Comparison of ENCODE assay signal across 22 cellular contexts in the genomic region with DNA sequence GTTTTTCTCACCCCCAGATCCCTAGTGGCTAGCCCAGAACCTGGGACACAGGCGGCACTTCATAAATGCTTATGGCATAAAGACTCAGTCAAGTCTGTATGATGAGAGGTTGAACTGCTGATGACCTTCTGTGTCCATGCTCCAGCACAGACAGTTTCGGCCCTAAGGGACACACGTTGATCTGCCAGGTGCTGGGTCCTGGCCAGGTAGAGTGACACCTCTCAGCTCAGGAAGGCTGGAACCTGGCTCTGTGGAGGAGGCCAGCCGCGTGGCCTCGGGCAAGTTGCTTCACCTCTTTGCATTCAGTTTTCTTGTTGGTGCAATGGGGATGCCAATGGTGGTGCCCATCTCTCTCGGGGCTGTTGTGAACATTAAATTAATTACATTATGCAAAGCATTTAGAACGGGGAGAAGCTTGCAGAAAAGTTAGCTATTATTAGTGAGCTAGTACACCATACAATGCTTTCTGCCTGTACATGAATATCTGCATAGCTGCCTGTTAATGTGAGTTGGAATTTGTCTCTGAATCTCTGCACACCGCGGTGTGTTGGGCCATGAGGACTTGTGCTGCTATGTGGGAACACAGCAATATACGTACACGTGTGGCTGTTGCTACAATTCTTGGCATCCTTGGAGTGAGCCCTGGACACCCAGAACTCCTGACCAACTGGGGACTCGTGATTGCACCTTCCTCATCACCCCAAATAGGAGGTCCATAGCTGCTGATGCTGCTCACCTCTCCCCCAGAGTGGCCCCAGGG. TPM values are rescaled to one million over a fixed set of nuclear protein-coding genes. Genes with fewer than 3 reads are reported as not detected.
DNase-seq lines count a peak whose midpoint lies in the region; ATAC-seq and TF ChIP-seq lines count a peak whose summit lies in the region.
"Had no signal": no experiment of that assay in that cellular context is flagged by ENCODE, and none has a peak within 500 bp of the region (broad histone marks: within the 10 kb centered on the region; RNA-seq: fewer than 3 reads in every experiment).

No MANE protein-coding gene starts in this region.

- H3K4me2 ChIP-seq in BLaER1: 0 out of 2 replicates have a peak overlapping the region, but pooled peaks have one; percentile 11
- H3K4me2 ChIP-seq: A549, GM23338, PC-9 had no signal

- H3K4me3 ChIP-seq in BLaER1 (no peak overlapping the region), HEK293 (ENCODE audit: low read depth, low read length) (no peak overlapping the region), upper lobe of right lung (no peak overlapping the region)
- H3K4me3 ChIP-seq: A549, GM23338, HAP-1, PC-9, SJSA1 had no signal

- H3K27ac ChIP-seq in BLaER1 (no peak overlapping the region), HEK293 (ENCODE audit: extremely low read depth, low read depth, low read length) (no peak overlapping the region), upper lobe of right lung (no peak overlapping the region)
- H3K27ac ChIP-seq: PC-9, SJSA1 had no signal

- TF ChIP-seq CTCF in HEK293 (tag by site-specific recombination; IDR thresholded peaks at IDR 0.05) (no peak), chondrocyte (IDR thresholded peaks at IDR 0.05) (no peak), mesothelial cell of epicardium (IDR thresholded peaks at IDR 0.05; ENCODE audit: unreplicated experiment) (no peak), upper lobe of right lung (IDR thresholded peaks at IDR 0.05) (no peak)

- no peak overlapping the region for H3K9ac ChIP-seq in BLaER1

- H4K20me1 ChIP-seq in BLaER1: peaks cover 1% of the 10 kb centered on the region; the same call in 1 of the 2 replicates

- POLR2A ChIA-PET in HEK293 (lab: Yijun Ruan, JAX): interaction anchor here (1.1 to 1.5 kb wide), 2 partner anchors 9 to 94 kb away, joined by 4 to 17 read pairs; partner anchors contain the start of gene GADD45B

- intact Hi-C loops in upper lobe of right lung (cut with DNase I): no loop called here

- CTCF ChIA-PET in HEK293 (lab: Yijun Ruan, JAX): interaction anchor here (0.6 to 1.2 kb wide), 2 partner anchors 98 to 130 kb away, joined by 4 read pairs; no protein-coding TSS in a partner anchor

- H3K36me3 Mint-ChIP-seq in chondrocyte (ENCODE audit: low read depth) (no peaks in the 10 kb centered on the region), mesothelial cell of epicardium (peaks cover 4% of the 10 kb centered on the region)
- peaks cover 3% of the 10 kb centered on the region for H3K36me3 Mint-ChIP-seq in activated T-cell treated with anti-CD3 and anti-CD28 coated beads, Interleukin-2, amount 50 U/mL, for 4 hours (ENCODE audit: insufficient read depth)
- H3K36me3 Mint-ChIP-seq in activated T-cell treated with anti-CD3 and anti-CD28 coated beads, Interleukin-2, amount 50 U/mL, for 72 hours (ENCODE audit: insufficient read depth in 2 of 2): peaks cover 13 to 16% of the 10 kb centered on the region in 2 donors

- H3K27me3 Mint-ChIP-seq in chondrocyte (ENCODE audit: low read depth): no peaks in the 10 kb centered on the region
- H3K27me3 Mint-ChIP-seq in mesothelial cell of epicardium (ENCODE audit: low read depth): no peaks in the 10 kb centered on the region
- H3K27me3 Mint-ChIP-seq in activated T-cell treated with anti-CD3 and anti-CD28 coated beads, Interleukin-2, amount 50 U/mL, for 4 hours (ENCODE audit: low read depth): peaks cover 4% of the 10 kb centered on the region
- peaks cover 19% of the 10 kb centered on the region for H3K27me3 Mint-ChIP-seq in activated T-cell treated with anti-CD3 and anti-CD28 coated beads, Interleukin-2, amount 50 U/mL, for 72 hours (ENCODE audit: low read depth)

- H3K9me3 ChIP-seq in BLaER1 (peaks cover 38% of the 10 kb centered on the region), HEK293 (ENCODE audit: control insufficient read depth, insufficient read depth, low read depth, low read length) (no peaks in the 10 kb centered on the region), upper lobe of right lung (peaks cover 10% of the 10 kb centered on the region)
- H3K9me3 ChIP-seq: A549, BE2C, HAP-1 had no signal

- DNase-seq in chondrocyte (ENCODE audit: low spot score): no peak
- no peak for DNase-seq in mesothelial cell of epicardium (ENCODE audit: low spot score in 2 of 2, unreplicated experiment in 2 of 2)
- DNase-seq in activated T-cell treated with anti-CD3 and anti-CD28 coated beads, Interleukin-2, amount 50 U/mL, for 4 hours: no peak
- DNase-seq in upper lobe of right lung: no peak
- DNase-seq in activated T-cell treated with anti-CD3 and anti-CD28 coated beads, Interleukin-2, amount 50 U/mL, for 72 hours: no peak
- DNase-seq in hippocampal formation (lab: John Stamatoyannopoulos, UW): no peak
- DNase-seq: BE2C; CD4-positive, CD25-positive, alpha-beta regulatory T cell; MV-4-11; NCI-H2029; NCI-H446 treated with DMSO at 0.1 percent for 48 hours; NCI-H526; NCI-H82; NK-92 treated with Interleukin-12 subunit alpha and Interleukin-12 subunit beta, amount 100 ng/mL, for 24 hours; Right ventricle myocardium superior had no signal

- H3K4me1 ChIP-seq in BLaER1 (peaks cover 60% of the 10 kb centered on the region), HEK293 (ENCODE audit: control insufficient read depth, insufficient read depth, low read length) (no peaks in the 10 kb centered on the region; the same call in 1 of the 2 replicates), upper lobe of right lung (peaks cover 16% of the 10 kb centered on the region)
- H3K4me1 ChIP-seq: BE2C had no signal

- ATAC-seq in activated T-cell treated with anti-CD3 and anti-CD28 coated beads, Interleukin-2, amount 50 U/mL, for 4 hours: no peak
- ATAC-seq in upper lobe of right lung: no peak
- no peak for ATAC-seq in activated T-cell treated with anti-CD3 and anti-CD28 coated beads, Interleukin-2, amount 50 U/mL, for 72 hours (replicated peaks in 1 of 2)
- ATAC-seq: A549, GM23338 had no signal

- H3K4me1 Mint-ChIP-seq in chondrocyte (ENCODE audit: low read depth) (peaks cover 13% of the 10 kb centered on the region), mesothelial cell of epicardium (peaks cover 3% of the 10 kb centered on the region)
- H3K4me1 Mint-ChIP-seq in activated T-cell treated with anti-CD3 and anti-CD28 coated beads, Interleukin-2, amount 50 U/mL, for 4 hours (ENCODE audit: low read depth): peaks cover 12% of the 10 kb centered on the region
- peaks cover under 1% of the 10 kb centered on the region for H3K4me1 Mint-ChIP-seq in activated T-cell treated with anti-CD3 and anti-CD28 coated beads, Interleukin-2, amount 50 U/mL, for 72 hours (ENCODE audit: low read depth)

- H3K9me3 Mint-ChIP-seq in chondrocyte (ENCODE audit: low read depth): peaks cover 7% of the 10 kb centered on the region
- peaks cover 11% of the 10 kb centered on the region for H3K9me3 Mint-ChIP-seq in mesothelial cell of epicardium
- H3K9me3 Mint-ChIP-seq in activated T-cell treated with anti-CD3 and anti-CD28 coated beads, Interleukin-2, amount 50 U/mL, for 4 hours: peaks cover 16% of the 10 kb centered on the region
- peaks cover 6 to 13% of the 10 kb centered on the region in 2 donors for H3K9me3 Mint-ChIP-seq in activated T-cell treated with anti-CD3 and anti-CD28 coated beads, Interleukin-2, amount 50 U/mL, for 72 hours

- peaks cover 11% of the 10 kb centered on the region for H3K27me3 ChIP-seq in BLaER1
- H3K27me3 ChIP-seq in upper lobe of right lung: no peaks in the 10 kb centered on the region
- H3K27me3 ChIP-seq: SJSA1 had no signal

- H3K4me3 Mint-ChIP-seq in chondrocyte (ENCODE audit: unreplicated experiment): no peak overlapping the region
- H3K4me3 Mint-ChIP-seq in mesothelial cell of epicardium: no peak overlapping the region
- H3K4me3 Mint-ChIP-seq in activated T-cell treated with anti-CD3 and anti-CD28 coated beads, Interleukin-2, amount 50 U/mL, for 4 hours: no peak overlapping the region
- no peak overlapping the region for H3K4me3 Mint-ChIP-seq in activated T-cell treated with anti-CD3 and anti-CD28 coated beads, Interleukin-2, amount 50 U/mL, for 72 hours
- H3K4me3 Mint-ChIP-seq: GM23338 had no signal

- H3K27ac Mint-ChIP-seq in chondrocyte (ENCODE audit: unreplicated experiment) (peak overlapping the region; percentile 41), mesothelial cell of epicardium (peak overlapping the region; percentile 50)
- no peak overlapping the region for H3K27ac Mint-ChIP-seq in activated T-cell treated with anti-CD3 and anti-CD28 coated beads, Interleukin-2, amount 50 U/mL, for 72 hours
- H3K27ac Mint-ChIP-seq: GM23338 had no signal

- H3K36me3 ChIP-seq in BLaER1 (no peaks in the 10 kb centered on the region), HEK293 (ENCODE audit: control insufficient read depth in 2 of 2, insufficient read depth in 1 of 2, low read length in 2 of 2) (no peaks in the 10 kb centered on the region), upper lobe of right lung (no peaks in the 10 kb centered on the region)
- H3K36me3 ChIP-seq: BE2C, HAP-1, SJSA1 had no signal

TF ChIP-seq in HEK293, 187 proteins besides CTCF, POLR2A, EP300 and RAD21:
- TF ChIP-seq GLI2 (tag by site-specific recombination; IDR thresholded peaks at IDR 0.05; ENCODE audit: borderline replicate concordance, low read depth): no peak
- TF ChIP-seq ZNF157 (tag by site-specific recombination; IDR thresholded peaks at IDR 0.05): peak; percentile 98
- TF ChIP-seq ZNF133 (tag by site-specific recombination; IDR thresholded peaks at IDR 0.05): no peak
- TF ChIP-seq ZNF114 (tag by site-specific recombination; IDR thresholded peaks at IDR 0.05): no peak
- TF ChIP-seq SETDB1 (IDR thresholded peaks at IDR 0.05; ENCODE audit: insufficient read length, low read length): peak; percentile 18
- TF ChIP-seq ZEB2 (tag by site-specific recombination; IDR thresholded peaks at IDR 0.05): no peak

RNA-seq across cellular contexts. Expression of gene GADD45B, which starts 8.4 kb away (rescaled TPM):
- 177 to 258 TPM (median 181 TPM) in 3 replicates for total RNA-seq in chondrocyte
- 80.0 to 84.4 TPM (median 84.1 TPM) in 3 replicates for total RNA-seq in mesothelial cell of epicardium
- 10 to 100 TPM; 67.4 to 75.5 (median 72.8) TPM for total RNA-seq in activated T-cell treated with anti-CD3 and anti-CD28 coated beads, Interleukin-2, amount 50 U/mL, for 4 hours
- 91.2 TPM for total RNA-seq in upper lobe of right lung
- total RNA-seq in activated T-cell treated with anti-CD3 and anti-CD28 coated beads, Interleukin-2, amount 50 U/mL, for 72 hours: 10 to 100 TPM; 84.4 to 84.5 TPM

RNA-seq across cellular contexts. Expression of gene LMNB2, which starts 27.6 kb away (rescaled TPM):
- total RNA-seq in chondrocyte (35.5 to 56.0 TPM (median 36.6 TPM) in 3 replicates), mesothelial cell of epicardium (86.0 to 95.8 TPM (median 89.0 TPM) in 3 replicates), upper lobe of right lung (22.0 TPM)
- total RNA-seq in activated T-cell treated with anti-CD3 and anti-CD28 coated beads, Interleukin-2, amount 50 U/mL, for 4 hours: 10 to 100 TPM; 90.9 to 98.3 (median 92.0) TPM
- 10 to 100 TPM; 72.2 to 76.8 TPM for total RNA-seq in activated T-cell treated with anti-CD3 and anti-CD28 coated beads, Interleukin-2, amount 50 U/mL, for 72 hours

RNA-seq across cellular contexts. Expression of gene TIMM13, which starts 57.0 kb away (rescaled TPM):
- 74.6 to 100 TPM (median 76.1 TPM) in 3 replicates for total RNA-seq in chondrocyte
- total RNA-seq in mesothelial cell of epicardium: 101 to 110 TPM (median 102 TPM) in 3 replicates
- total RNA-seq in activated T-cell treated with anti-CD3 and anti-CD28 coated beads, Interleukin-2, amount 50 U/mL, for 4 hours: 100 to 1,000 TPM; 273 to 326 (median 286) TPM
- 61.0 TPM for total RNA-seq in upper lobe of right lung
- total RNA-seq in activated T-cell treated with anti-CD3 and anti-CD28 coated beads, Interleukin-2, amount 50 U/mL, for 72 hours: 10 to 100 TPM; 51.4 to 54.0 TPM
